Comparison of ENCODE assay signal across 8 cellular contexts in the genomic region with DNA sequence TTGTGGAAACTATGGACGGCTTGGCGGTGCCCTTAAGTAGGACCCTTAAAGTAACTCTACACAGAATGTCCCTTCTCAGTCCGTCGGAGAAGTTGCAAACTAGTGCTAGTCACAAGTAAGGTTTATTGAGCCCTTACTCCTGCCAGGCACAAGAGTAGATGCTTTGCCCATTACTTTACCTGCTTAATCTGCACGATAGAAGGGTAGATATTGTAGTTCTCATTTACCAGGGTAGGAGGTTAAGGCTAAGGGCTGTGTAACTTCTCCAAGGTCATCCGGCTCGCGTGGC. TPM values are rescaled to one million over a fixed set of nuclear protein-coding genes. Genes with fewer than 3 reads are reported as not detected.
DNase-seq lines count a peak whose midpoint lies in the region; ATAC-seq and TF ChIP-seq lines count a peak whose summit lies in the region.

No MANE protein-coding gene starts in this region.

- peak overlapping the region; percentile 84 for H3K4me3 Mint-ChIP-seq in CD4-positive, alpha-beta T cell

- H3K9ac ChIP-seq in mucosa of stomach (ENCODE audit: low read length), result peak overlapping the region; percentile 41

- POLR2A ChIA-PET in CD4-positive, alpha-beta T cell (lab: Charles Lee), result no interaction called here

- CTCF ChIA-PET in CD4-positive, alpha-beta T cell (lab: Charles Lee), result no interaction called here

- no peak for ATAC-seq in CD4-positive, alpha-beta T cell (ENCODE audit: poor library complexity)
- ATAC-seq in HG03469 (IDR thresholded peaks at IDR 0.05; ENCODE audit: unreplicated experiment), result peak; percentile 12

- no peaks in the 10 kb centered on the region for H3K9me3 ChIP-seq in CD4-positive, alpha-beta T cell (ENCODE audit: control insufficient read depth, low read length)
- H3K9me3 ChIP-seq in mucosa of stomach (ENCODE audit: control insufficient read depth, low read length), result no peaks in the 10 kb centered on the region

- no peaks in the 10 kb centered on the region for H3K36me3 ChIP-seq in mucosa of stomach (ENCODE audit: control insufficient read depth, insufficient read depth, low read length)

- no peak overlapping the region for H3K27ac Mint-ChIP-seq in CD4-positive, alpha-beta T cell

- DNase-seq in CD4-positive, alpha-beta T cell, result no peak
- DNase-seq in cardiac fibroblast (ENCODE audit: low read depth in 2 of 2) (no peak), hippocampal formation (lab: John Stamatoyannopoulos, UW) (no peak), middle frontal gyrus (ENCODE audit: extremely low spot score, low spot score) (no peak), NCI-H1694 (lab: John Stamatoyannopoulos, UW) (no peak)
- no peak for DNase-seq in activated effector memory CD4-positive, alpha-beta T cell treated with Interleukin-2 at 50 U/mL for 16 hours

- peaks cover 8% of the 10 kb centered on the region for H3K4me1 Mint-ChIP-seq in CD4-positive, alpha-beta T cell (ENCODE audit: low read depth)

- peaks cover 35% of the 10 kb centered on the region for H3K27me3 ChIP-seq in CD4-positive, alpha-beta T cell (ENCODE audit: control insufficient read depth, insufficient read depth, low read length)
- H3K27me3 ChIP-seq in mucosa of stomach (ENCODE audit: control insufficient read depth, insufficient read depth, low read length), result peaks cover 12% of the 10 kb centered on the region

- no peak for TF ChIP-seq CTCF in CD4-positive, alpha-beta T cell (IDR thresholded peaks at IDR 0.05)
- no peak for TF ChIP-seq CTCF in cardiac fibroblast (IDR thresholded peaks at IDR 0.05; ENCODE audit: low read depth, low read length)

- intact Hi-C loops in CD4-positive, alpha-beta T cell (cut with DNase I, micrococcal nuclease), result no loop called here

- no peak overlapping the region for H3K27ac ChIP-seq in CD4-positive, alpha-beta T cell (ENCODE audit: low read depth, low read length)

- H3K4me3 ChIP-seq in cardiac fibroblast (replicated peaks in 1 of 2; ENCODE audit: low read depth in 2 of 2, low read length in 2 of 2), result peak overlapping the region; percentile 59 to 68
- H3K4me3 ChIP-seq in mucosa of stomach (ENCODE audit: low read length), result peak overlapping the region; percentile 64

- no peaks in the 10 kb centered on the region for H3K9me3 Mint-ChIP-seq in CD4-positive, alpha-beta T cell

- H3K4me1 ChIP-seq in mucosa of stomach (ENCODE audit: control insufficient read depth, insufficient read depth, low read length), result peaks cover 4% of the 10 kb centered on the region

- no peaks in the 10 kb centered on the region for H3K36me3 Mint-ChIP-seq in CD4-positive, alpha-beta T cell (ENCODE audit: low read depth)

- H3K27me3 Mint-ChIP-seq in CD4-positive, alpha-beta T cell, result peaks cover 81% of the 10 kb centered on the region

RNA-seq across cellular contexts. Expression of a gene that starts 0.5 kb away (rescaled TPM):
- not detected for total RNA-seq in CD4-positive, alpha-beta T cell

RNA-seq across cellular contexts. Expression of a gene that starts 47.4 kb away (rescaled TPM):
- 10 to 100 TPM; 38.8 to 43.6 TPM for total RNA-seq in CD4-positive, alpha-beta T cell
